Comparison of ENCODE assay signal across 16 cellular contexts in genomic region chr3:126917232-126917804, GRCh38.
"Had no signal": no experiment of that assay in that cellular context is flagged by ENCODE, and none has a peak within 500 bp of the region (broad histone marks: within the 10 kb centered on the region; RNA-seq: fewer than 3 reads in every experiment).

No MANE protein-coding gene starts in this region.

- H3K27ac ChIP-seq: ascending aorta, ovary, right lobe of liver, stomach had no signal

- DNase-seq: activated CD4-positive, alpha-beta T cell treated with anti-CD3 and anti-CD28 coated beads, Interleukin-2, amount 10 ng/mL, durations not matched to agents 7 days and 5 days; activated CD8-positive, alpha-beta T cell treated with anti-CD3 and anti-CD28 coated beads, Interleukin-2, amount 10 ng/mL, durations not matched to agents 7 days and 5 days; activated T-cell treated with anti-CD3 and anti-CD28 coated beads, Interleukin-2, amount 50 U/mL, for 24 hours; cortex of kidney; effector CD4-positive, alpha-beta T cell; mesenchymal stem cell; mucosa of descending colon; naive thymus-derived CD8-positive, alpha-beta T cell; ovary; right lobe of liver; stimulated activated CD4-positive, alpha-beta T cell treated with anti-CD3 and anti-CD28 coated beads, Interleukin-4, amount 100 ng/mL, for 24 hours; stomach; trophoblast cell had no signal

- H3K4me3 ChIP-seq: ascending aorta, mucosa of descending colon, ovary, right lobe of liver, stomach had no signal

- H3K9me3 ChIP-seq: ascending aorta, mucosa of descending colon, ovary, right lobe of liver, stomach had no signal

- H3K27me3 ChIP-seq: ascending aorta, ovary, right lobe of liver, stomach had no signal

- H3K36me3 ChIP-seq: ovary, right lobe of liver had no signal

- ATAC-seq: activated CD4-positive, CD25-positive, alpha-beta regulatory T cell treated with anti-CD3 and anti-CD28 coated beads, Interleukin-2, amount 50 U/mL, for 24 hours; activated CD8-positive, alpha-beta T cell treated with anti-CD3 and anti-CD28 coated beads, Interleukin-2, amount 10 ng/mL, durations not matched to agents 7 days and 5 days; mucosa of descending colon; naive thymus-derived CD8-positive, alpha-beta T cell; right lobe of liver; stimulated activated effector memory CD8-positive, alpha-beta T cell treated with anti-CD3 and anti-CD28 coated beads, Interleukin-12 subunit alpha, Interleukin-12 subunit beta, amount 100 ng/mL, for 72 hours had no signal

- H3K4me1 ChIP-seq: ascending aorta, right lobe of liver had no signal
